Comparison of ENCODE assay signal across 11 cellular contexts in the genomic region with DNA sequence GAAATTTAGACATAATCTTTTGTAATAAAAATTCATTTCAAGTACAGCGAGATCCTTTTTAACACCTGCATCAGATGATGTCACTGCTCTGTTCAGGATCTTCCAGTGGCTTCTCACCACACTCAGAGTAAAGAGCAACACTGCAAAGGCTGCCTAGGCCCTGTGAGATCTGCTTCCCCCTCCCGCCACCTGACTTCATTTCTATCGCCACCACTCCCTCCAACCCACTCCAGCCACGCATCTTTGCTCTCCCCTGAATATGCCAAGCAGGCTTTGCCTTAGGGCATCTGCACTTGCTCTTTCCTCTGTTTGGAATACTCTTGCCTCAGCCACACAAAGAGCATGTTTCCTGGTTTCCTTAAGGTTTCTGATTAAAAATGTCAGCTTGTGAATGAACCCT. TPM values are rescaled to one million over a fixed set of nuclear protein-coding genes. Genes with fewer than 3 reads are reported as not detected.
DNase-seq lines count a peak whose midpoint lies in the region; ATAC-seq and TF ChIP-seq lines count a peak whose summit lies in the region.
"Had no signal": no experiment of that assay in that cellular context is flagged by ENCODE, and none has a peak within 500 bp of the region (broad histone marks: within the 10 kb centered on the region; RNA-seq: fewer than 3 reads in every experiment).

No MANE protein-coding gene starts in this region.

- intact Hi-C loops in natural killer cell (cut with micrococcal nuclease), result no loop called here
- intact Hi-C loops in mammary epithelial cell (cut with micrococcal nuclease), result loop anchor here (2.0 kb wide), 1 partner anchor 14 kb away; no protein-coding TSS in a partner anchor
- intact Hi-C loops in right lobe of liver (cut with DNase I), result no loop called here
- intact Hi-C loops in vagina (cut with DNase I), result no loop called here

- peak overlapping the region; percentile 93 for H3K27ac ChIP-seq in mammary epithelial cell (ENCODE audit: insufficient read depth, low read depth, low read length)
- H3K27ac ChIP-seq in right lobe of liver, result peak overlapping the region; percentile 42 to 81 (median 69)
- peak overlapping the region; percentile 70 for H3K27ac ChIP-seq in vagina

- dilution Hi-C loops in mammary epithelial cell (cut with HindIII; ENCODE audit: low sequenced_read_pairs), result no loop called here

- H3K27ac Mint-ChIP-seq in natural killer cell, result peak overlapping the region; percentile 41 to 82
- H3K27ac Mint-ChIP-seq in natural killer cell treated with Interleukin-12 subunit alpha and Interleukin-12 subunit beta and Interleukin-15 and Interleukin-18, amount 100 ng/mL, for 72 hours, result peak overlapping the region in 1 of 2 donors; percentile 9
- H3K27ac Mint-ChIP-seq: activated naive CD8-positive, alpha-beta T cell had no signal

- H3K4me1 ChIP-seq in mammary epithelial cell (ENCODE audit: insufficient read depth, low read length) (peaks cover 76% of the 10 kb centered on the region), right lobe of liver (peaks cover 0 to 75% (median 20%) of the 10 kb centered on the region in 4 donors), vagina (peaks cover 99% of the 10 kb centered on the region)

- H3K9me3 ChIP-seq in mammary epithelial cell (replicated peaks; ENCODE audit: insufficient read depth, low read length) (no peaks in the 10 kb centered on the region), right lobe of liver (no peaks in the 10 kb centered on the region), vagina (no peaks in the 10 kb centered on the region)

- no peaks in the 10 kb centered on the region for H4K20me1 ChIP-seq in mammary epithelial cell (ENCODE audit: insufficient read depth, low read length)

- peak overlapping the region; percentile 46 for H3K9ac ChIP-seq in mammary epithelial cell (ENCODE audit: insufficient read depth, low read length)

- no peak overlapping the region for H3K4me3 Mint-ChIP-seq in natural killer cell
- no peak overlapping the region for H3K4me3 Mint-ChIP-seq in natural killer cell treated with Interleukin-12 subunit alpha and Interleukin-12 subunit beta and Interleukin-15 and Interleukin-18, amount 100 ng/mL, for 72 hours
- H3K4me3 Mint-ChIP-seq: activated naive CD8-positive, alpha-beta T cell had no signal

- in situ Hi-C loops in mammary epithelial cell (cut with MboI; ENCODE audit: low sequenced_read_pairs in 2 of 2), result loop anchor here in 1 of 2 donors (25.0 kb wide), 1 partner anchor 1207 kb away; no protein-coding TSS in a partner anchor

- H3K9me3 Mint-ChIP-seq in natural killer cell, result no peaks in the 10 kb centered on the region
- H3K9me3 Mint-ChIP-seq in natural killer cell treated with Interleukin-12 subunit alpha and Interleukin-12 subunit beta and Interleukin-15 and Interleukin-18, amount 100 ng/mL, for 72 hours, result no peaks in the 10 kb centered on the region

- H3K27me3 Mint-ChIP-seq in natural killer cell (ENCODE audit: low read depth in 2 of 2), result no peaks in the 10 kb centered on the region
- no peaks in the 10 kb centered on the region for H3K27me3 Mint-ChIP-seq in natural killer cell treated with Interleukin-12 subunit alpha and Interleukin-12 subunit beta and Interleukin-15 and Interleukin-18, amount 100 ng/mL, for 72 hours
- H3K27me3 Mint-ChIP-seq: activated naive CD8-positive, alpha-beta T cell had no signal

- H3K4me2 ChIP-seq in mammary epithelial cell (ENCODE audit: insufficient read depth, low read depth, low read length), result peak overlapping the region; percentile 74

- H3K27me3 ChIP-seq in mammary epithelial cell (ENCODE audit: insufficient read depth, low read length) (no peaks in the 10 kb centered on the region), right lobe of liver (no peaks in the 10 kb centered on the region), vagina (no peaks in the 10 kb centered on the region)

- no peaks in the 10 kb centered on the region for H3K36me3 Mint-ChIP-seq in natural killer cell
- peaks cover 13% of the 10 kb centered on the region for H3K36me3 Mint-ChIP-seq in natural killer cell treated with Interleukin-12 subunit alpha and Interleukin-12 subunit beta and Interleukin-15 and Interleukin-18, amount 100 ng/mL, for 72 hours

- WGBS in mammary epithelial cell (ENCODE audit: low coverage, missing lambda C conversion rate), result 25% methylated on average over 4 of the region's 4 CpGs
- WGBS in right lobe of liver (ENCODE audit: insufficient coverage, low coverage, low lambda C conversion rate, missing lambda C conversion rate), result 86% methylated on average over 4 of the region's 4 CpGs

- H3K4me3 ChIP-seq in mammary epithelial cell (replicated peaks in 1 of 3; ENCODE audit: insufficient read depth in 1 of 3, low read depth in 2 of 3, low read length in 3 of 3) (no peak overlapping the region), right lobe of liver (no peak overlapping the region), vagina (no peak overlapping the region)

- peaks cover 73% of the 10 kb centered on the region for H3K79me2 ChIP-seq in mammary epithelial cell (ENCODE audit: insufficient read depth, low read length)

- H3K36me3 ChIP-seq in mammary epithelial cell (ENCODE audit: insufficient read depth, low read length) (no peaks in the 10 kb centered on the region), right lobe of liver (no peaks in the 10 kb centered on the region), vagina (peaks cover 0 to 11% of the 10 kb centered on the region in 2 donors)

- H2AFZ ChIP-seq in mammary epithelial cell (ENCODE audit: low read depth, low read length), result peak overlapping the region; percentile 41

- peak; percentile 32 to 77 (median 67) for ATAC-seq in natural killer cell
- ATAC-seq in natural killer cell treated with Interleukin-12 subunit alpha and Interleukin-12 subunit beta and Interleukin-15 and Interleukin-18, amount 100 ng/mL, for 72 hours, result no peak
- ATAC-seq in right lobe of liver, result peak in 3 of 4 donors; percentile 3 to 30 (median 9)
- ATAC-seq in HG02938 (IDR thresholded peaks at IDR 0.05; ENCODE audit: unreplicated experiment), result no peak

- TF ChIP-seq CTCF in natural killer cell (IDR thresholded peaks at IDR 0.05), result no peak
- no peak for TF ChIP-seq CTCF in mammary epithelial cell (conservative IDR thresholded peaks at IDR 0.05 in 1 of 2, IDR thresholded peaks at IDR 0.05 in 1 of 2; ENCODE audit: extremely low read depth in 1 of 2, insufficient read depth in 1 of 2, low read depth in 1 of 2, low read length in 2 of 2)
- no peak for TF ChIP-seq CTCF in right lobe of liver (IDR thresholded peaks at IDR 0.05)
- TF ChIP-seq CTCF in vagina (IDR thresholded peaks at IDR 0.05), result no peak

- TF ChIP-seq POLR2A in right lobe of liver (IDR thresholded peaks at IDR 0.05) (no peak), vagina (IDR thresholded peaks at IDR 0.05) (no peak)

- BruUV-seq in mammary epithelial cell (replicated peaks; lab: Mats Ljungman, UMichigan), result no TSS peak

- peaks cover 58 to 59% of the 10 kb centered on the region in 2 donors for H3K4me1 Mint-ChIP-seq in natural killer cell
- H3K4me1 Mint-ChIP-seq in natural killer cell treated with Interleukin-12 subunit alpha and Interleukin-12 subunit beta and Interleukin-15 and Interleukin-18, amount 100 ng/mL, for 72 hours (ENCODE audit: low read depth in 2 of 2), result peaks cover 26 to 36% of the 10 kb centered on the region in 2 donors

- CTCF ChIA-PET in mammary epithelial cell (lab: Charles Lee; ENCODE audit: low non-redundant PET), result no interaction called here

- DNase-seq in natural killer cell (no peak), mammary epithelial cell (no peak), right lobe of liver (no peak), vagina (ENCODE audit: extremely low spot score in 2 of 2) (no peak), NCI-H2029 (lab: John Stamatoyannopoulos, UW) (no peak), GDM1 (lab: John Stamatoyannopoulos, UW) (no peak)
- no peak for DNase-seq in natural killer cell treated with Interleukin-12 subunit alpha and Interleukin-12 subunit beta and Interleukin-15 and Interleukin-18, amount 100 ng/mL, for 72 hours (ENCODE audit: low spot score)
- DNase-seq: NCI-H1105; stimulated activated CD4-positive, alpha-beta T cell treated with anti-CD3 and anti-CD28 coated beads, Interleukin-2, amount 100 ng/mL, for 48 hours had no signal

RNA-seq across cellular contexts. Expression of gene MBNL2, which starts 58.3 kb away (rescaled TPM):
- 10 to 100 TPM; 30.9 to 38.3 (median 33.1) TPM for total RNA-seq in natural killer cell
- 10 to 100 TPM; 13.0 to 15.6 TPM for total RNA-seq in natural killer cell treated with Interleukin-12 subunit alpha and Interleukin-12 subunit beta and Interleukin-15 and Interleukin-18, amount 100 ng/mL, for 72 hours
- 100 to 1,000 TPM in 1 of 2 donors, 10 to 100 TPM in 1; 37.5 to 125 TPM for total RNA-seq in mammary epithelial cell
- 20.0 TPM for polyA plus RNA-seq in mammary epithelial cell
- polyA minus RNA-seq in mammary epithelial cell, result 33.9 TPM
- 100 to 1,000 TPM in 3 of 6 experiments, 10 to 100 TPM in 3; 30.3 to 135 (median 81.5) TPM for total RNA-seq in right lobe of liver
- total RNA-seq in vagina, result 63.1 TPM

Comparison
In these comparisons a context has a peak if more than half of its experiments do, and no peak if none do; other contexts are left out.
1. ATAC-seq: peak in natural killer cell (3 of 3) and right lobe of liver (3 of 4); none in natural killer cell treated with Interleukin-12 subunit alpha and Interleukin-12 subunit beta and Interleukin-15 and Interleukin-18, amount 100 ng/mL, for 72 hours (0 of 2) and HG02938 (single experiment).
2. Peak in every context shown above with its lines, with median percentiles within 50 percentile points of each other: H3K27ac ChIP-seq.